In the genomic region with DNA sequence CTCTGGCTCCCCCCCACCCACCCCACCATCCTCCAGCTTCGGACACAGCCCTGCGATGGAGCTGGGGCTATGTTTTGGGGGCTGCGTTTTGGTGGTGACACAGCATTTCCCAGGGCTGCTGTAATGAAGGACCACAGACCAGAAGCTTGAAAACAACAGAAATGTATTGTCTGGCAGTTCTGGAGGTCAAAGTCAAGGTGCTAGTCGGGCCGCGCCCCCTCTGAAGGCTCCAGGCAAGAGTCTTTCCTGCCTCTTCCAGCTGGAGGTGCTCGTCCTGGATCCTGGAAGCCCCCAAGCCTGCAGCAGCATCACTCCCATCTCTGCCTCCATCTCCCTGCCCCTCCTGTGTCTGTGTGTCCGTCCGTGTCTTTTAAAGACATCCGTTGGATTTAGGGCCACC, we compare ENCODE assay signal across 16 cellular contexts. TPM values are rescaled to one million over a fixed set of nuclear protein-coding genes. Genes with fewer than 3 reads are reported as not detected.
"Had no signal": no experiment of that assay in that cellular context is flagged by ENCODE, and none has a peak within 500 bp of the region (broad histone marks: within the 10 kb centered on the region; RNA-seq: fewer than 3 reads in every experiment).

No MANE protein-coding gene starts in this region.

- H3K4me3 ChIP-seq: breast epithelium, esophagus squamous epithelium, skin epidermis, stomach, uterus had no signal

- H3K9me3 Mint-ChIP-seq: nephron, T-cell had no signal

- ATAC-seq: activated CD8-positive, alpha-beta T cell treated with anti-CD3 and anti-CD28 coated beads, Interleukin-2, amount 10 ng/mL, durations not matched to agents 7 days and 5 days; T-cell had no signal

- H3K36me3 ChIP-seq: breast epithelium, esophagus squamous epithelium, stomach, uterus had no signal

- H3K27ac ChIP-seq: breast epithelium, esophagus squamous epithelium, skin epidermis, stomach, uterus had no signal

- H3K9me3 ChIP-seq: breast epithelium, esophagus squamous epithelium, stomach, uterus had no signal

- H3K27me3 ChIP-seq: breast epithelium, esophagus squamous epithelium, stomach, uterus had no signal

- H3K4me3 Mint-ChIP-seq: activated CD8-positive, alpha-beta T cell treated with anti-CD3 and anti-CD28 coated beads, Interleukin-2, amount 10 ng/mL, durations not matched to agents 7 days and 5 days; activated naive CD8-positive, alpha-beta T cell; nephron; T-cell had no signal

- H3K27me3 Mint-ChIP-seq: activated naive CD8-positive, alpha-beta T cell; T-cell had no signal

- H3K27ac Mint-ChIP-seq: activated CD8-positive, alpha-beta T cell treated with anti-CD3 and anti-CD28 coated beads, Interleukin-2, amount 10 ng/mL, durations not matched to agents 7 days and 5 days; activated naive CD8-positive, alpha-beta T cell; nephron; T-cell had no signal

- DNase-seq: activated CD4-positive, alpha-beta T cell treated with anti-CD3 and anti-CD28 coated beads for 48 hours; activated CD8-positive, alpha-beta T cell treated with anti-CD3 and anti-CD28 coated beads, Interleukin-2, amount 10 ng/mL, durations not matched to agents 7 days and 5 days; activated effector memory CD4-positive, alpha-beta T cell treated with Interleukin-2 at 50 U/mL for 16 hours; anterior cingulate cortex; esophagus squamous epithelium; foreskin fibroblast; glutamatergic neuron; mammary epithelial cell; stomach; T-cell; T1000 had no signal

- H3K36me3 Mint-ChIP-seq: activated naive CD8-positive, alpha-beta T cell; T-cell had no signal

RNA-seq across cellular contexts. Expression of a gene that starts 51.6 kb away (rescaled TPM):
- total RNA-seq: activated CD8-positive, alpha-beta T cell treated with anti-CD3 and anti-CD28 coated beads, Interleukin-2, amount 10 ng/mL, durations not matched to agents 7 days and 5 days had no signal
